Comparison of ENCODE assay signal across 8 cellular contexts in the genomic region with DNA sequence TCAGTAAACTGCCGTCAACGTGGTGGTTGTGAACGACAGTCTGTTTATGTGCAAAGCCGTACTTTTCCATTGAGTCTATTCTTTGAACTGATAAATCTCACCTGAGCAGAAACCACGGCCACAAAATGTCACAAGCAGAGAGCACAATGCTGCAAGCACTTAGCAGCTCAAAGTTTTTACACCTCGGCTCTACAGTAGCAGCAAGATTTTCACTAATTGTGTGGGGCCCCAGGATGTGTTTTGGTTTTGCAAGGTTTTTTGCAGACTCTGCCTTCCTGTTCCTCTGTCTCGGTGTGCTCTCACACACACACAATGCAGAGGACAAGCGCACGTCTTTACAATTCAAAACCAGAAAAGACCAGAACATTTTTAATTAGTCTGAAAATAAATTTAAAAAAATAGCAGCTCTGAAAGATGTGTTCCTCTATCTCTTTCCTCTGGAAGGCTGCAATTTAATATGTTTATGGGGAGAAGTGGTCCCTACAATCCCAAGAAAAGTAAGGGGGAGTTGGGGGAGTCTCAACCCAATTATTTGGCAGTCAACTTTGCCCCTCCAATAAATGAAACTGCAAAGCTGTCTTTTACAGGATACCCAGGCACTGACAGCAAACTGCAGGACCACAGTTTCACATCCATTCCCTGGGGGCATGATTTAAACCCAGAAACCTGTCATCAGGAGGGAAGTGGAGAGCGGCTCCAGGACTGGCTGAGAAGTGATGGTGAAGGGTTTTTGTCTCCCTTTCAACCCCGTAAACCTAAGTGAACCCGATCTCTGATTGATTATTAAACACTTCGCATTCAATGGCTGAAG.
DNase-seq lines count a peak whose midpoint lies in the region; ATAC-seq, FAIRE-seq and TF ChIP-seq lines count a peak whose summit lies in the region.

No MANE protein-coding gene starts in this region.

- H2AFZ ChIP-seq in Karpas-422 (ENCODE audit: low read length): 0 out of 2 replicates have a peak overlapping the region, but pooled peaks have one; percentile 0

- H3K9ac ChIP-seq in Karpas-422 (ENCODE audit: low read length): peak overlapping the region; percentile 73
- no peak overlapping the region for H3K9ac ChIP-seq in kidney (ENCODE audit: low read length in 2 of 2)

- POLR2A ChIA-PET in Caco-2 (lab: Charles Lee): no interaction called here

- peaks cover 2% of the 10 kb centered on the region for H3K27me3 Mint-ChIP-seq in activated T-helper 1 cell treated with anti-CD3 and anti-CD28 coated beads, Interleukin-12 subunit alpha, Interleukin-12 subunit beta, Interleukin-2, Interleukin-4 antibody, amounts not matched to agents 30 ng/mL and 10 ng/mL and 1 ng/mL, durations not matched to agents 14 hours and 24 hours and 36 hours (ENCODE audit: insufficient read depth)
- H3K27me3 Mint-ChIP-seq in Caco-2 (ENCODE audit: insufficient read depth, unreplicated experiment): peaks cover 24% of the 10 kb centered on the region

- H3K9me3 ChIP-seq in Karpas-422 (ENCODE audit: low read length) (no peaks in the 10 kb centered on the region), pancreas (no peaks in the 10 kb centered on the region), Caco-2 (no peaks in the 10 kb centered on the region), kidney (ENCODE audit: control insufficient read depth in 1 of 2, low read length in 2 of 2) (no peaks in the 10 kb centered on the region)

- CTCF ChIA-PET in Caco-2 (lab: Charles Lee): no interaction called here

- peak overlapping the region; percentile 59 for H3K4me3 ChIP-seq in Karpas-422 (ENCODE audit: low read length)
- H3K4me3 ChIP-seq in pancreas: no peak overlapping the region
- H3K4me3 ChIP-seq in Caco-2 (ENCODE audit: low read depth, low read length): no peak overlapping the region
- H3K4me3 ChIP-seq in kidney (ENCODE audit: low read length in 2 of 2): no peak overlapping the region

- TF ChIP-seq CTCF in pancreas (IDR thresholded peaks at IDR 0.05) (no peak), Caco-2 (IDR thresholded peaks at IDR 0.05; ENCODE audit: insufficient read depth in 1 of 2, low read depth in 1 of 2, low read length in 1 of 2, severe bottlenecking in 1 of 2, unreplicated experiment in 1 of 2) (no peak), kidney (IDR thresholded peaks at IDR 0.05; ENCODE audit: borderline replicate concordance, extremely low read depth, insufficient read depth) (no peak)

- intact Hi-C loops in activated T-helper 1 cell treated with anti-CD3 and anti-CD28 coated beads, Interleukin-12 subunit alpha, Interleukin-12 subunit beta, Interleukin-2, Interleukin-4 antibody, amounts not matched to agents 30 ng/mL and 10 ng/mL and 1 ng/mL, durations not matched to agents 14 hours and 24 hours and 36 hours (cut with micrococcal nuclease): loop anchor here (1.0 to 10.0 kb wide), 6 partner anchors 12 to 558 kb away; no protein-coding TSS in a partner anchor
- intact Hi-C loops in pancreas (cut with DNase I) (no loop called here), Caco-2 (cut with micrococcal nuclease; ENCODE audit: unreplicated experiment) (no loop called here), kidney (cut with DNase I) (no loop called here)

- H3K4me1 ChIP-seq in Karpas-422 (ENCODE audit: low read length) (peaks cover 99% of the 10 kb centered on the region), pancreas (peaks cover 0 to 7% (median 0%) of the 10 kb centered on the region in 3 donors), Caco-2 (no peaks in the 10 kb centered on the region), kidney (ENCODE audit: control insufficient read depth in 1 of 2, insufficient read depth in 1 of 2, low read depth in 1 of 2, low read length in 2 of 2) (peaks cover 0 to 4% of the 10 kb centered on the region in 2 donors)

- H3K27ac ChIP-seq in Karpas-422 (ENCODE audit: low read length) (peak overlapping the region; percentile 99), pancreas (no peak overlapping the region), kidney (ENCODE audit: low read depth in 2 of 2, low read length in 2 of 2) (no peak overlapping the region)

- FAIRE-seq in pancreas (lab: Jason Lieb, UNC) (no peak), kidney (lab: Jason Lieb, UNC) (no peak)

- H3K9me3 Mint-ChIP-seq in activated T-helper 1 cell treated with anti-CD3 and anti-CD28 coated beads, Interleukin-12 subunit alpha, Interleukin-12 subunit beta, Interleukin-2, Interleukin-4 antibody, amounts not matched to agents 30 ng/mL and 10 ng/mL and 1 ng/mL, durations not matched to agents 14 hours and 24 hours and 36 hours: peaks cover 16% of the 10 kb centered on the region
- no peaks in the 10 kb centered on the region for H3K9me3 Mint-ChIP-seq in Caco-2 (ENCODE audit: unreplicated experiment)

- peak overlapping the region; percentile 93 for H3K27ac Mint-ChIP-seq in activated T-helper 1 cell treated with anti-CD3 and anti-CD28 coated beads, Interleukin-12 subunit alpha, Interleukin-12 subunit beta, Interleukin-2, Interleukin-4 antibody, amounts not matched to agents 30 ng/mL and 10 ng/mL and 1 ng/mL, durations not matched to agents 14 hours and 24 hours and 36 hours
- H3K27ac Mint-ChIP-seq in Caco-2 (ENCODE audit: unreplicated experiment): no peak overlapping the region

- no peaks in the 10 kb centered on the region for H3K36me3 ChIP-seq in Karpas-422 (ENCODE audit: insufficient read depth, low read length)
- H3K36me3 ChIP-seq in pancreas: no peaks in the 10 kb centered on the region
- no peaks in the 10 kb centered on the region for H3K36me3 ChIP-seq in Caco-2 (ENCODE audit: control insufficient read depth, insufficient read depth, low read length)
- no peaks in the 10 kb centered on the region for H3K36me3 ChIP-seq in kidney (ENCODE audit: control insufficient read depth in 1 of 2, insufficient read depth in 2 of 2, low read length in 2 of 2)

- no peaks in the 10 kb centered on the region for H4K20me1 ChIP-seq in Karpas-422 (ENCODE audit: insufficient read depth, low read depth, low read length)

- H3K27me3 ChIP-seq in Karpas-422 (ENCODE audit: low read length) (no peaks in the 10 kb centered on the region), pancreas (no peaks in the 10 kb centered on the region), Caco-2 (replicated peaks; ENCODE audit: control insufficient read depth, insufficient read depth, low read length) (peaks cover 2% of the 10 kb centered on the region; the same call in 1 of the 2 replicates)

- peaks cover 12% of the 10 kb centered on the region for H3K36me3 Mint-ChIP-seq in activated T-helper 1 cell treated with anti-CD3 and anti-CD28 coated beads, Interleukin-12 subunit alpha, Interleukin-12 subunit beta, Interleukin-2, Interleukin-4 antibody, amounts not matched to agents 30 ng/mL and 10 ng/mL and 1 ng/mL, durations not matched to agents 14 hours and 24 hours and 36 hours (ENCODE audit: low read depth)
- H3K36me3 Mint-ChIP-seq in Caco-2 (ENCODE audit: insufficient read depth, unreplicated experiment): no peaks in the 10 kb centered on the region

- H3K4me2 ChIP-seq in Karpas-422 (ENCODE audit: low read depth, low read length, poor library complexity, severe bottlenecking): peak overlapping the region; percentile 77

- DNase-seq in GF-D8 (lab: John Stamatoyannopoulos, UW): peak; percentile 63
- DNase-seq in Karpas-422: peak; percentile 95
- DNase-seq in activated T-helper 1 cell treated with anti-CD3 and anti-CD28 coated beads, Interleukin-12 subunit alpha, Interleukin-12 subunit beta, Interleukin-2, Interleukin-4 antibody, amounts not matched to agents 30 ng/mL and 10 ng/mL and 1 ng/mL, durations not matched to agents 14 hours and 24 hours and 36 hours (ENCODE audit: low spot score): peak; percentile 72
- DNase-seq in pancreas: no peak
- no peak for DNase-seq in Caco-2
- no peak for DNase-seq in OCI-M2 (lab: John Stamatoyannopoulos, UW; ENCODE audit: unreplicated experiment)
- no peak for DNase-seq in kidney

- H3K4me1 Mint-ChIP-seq in activated T-helper 1 cell treated with anti-CD3 and anti-CD28 coated beads, Interleukin-12 subunit alpha, Interleukin-12 subunit beta, Interleukin-2, Interleukin-4 antibody, amounts not matched to agents 30 ng/mL and 10 ng/mL and 1 ng/mL, durations not matched to agents 14 hours and 24 hours and 36 hours (ENCODE audit: low read depth): peaks cover 88% of the 10 kb centered on the region
- no peaks in the 10 kb centered on the region for H3K4me1 Mint-ChIP-seq in Caco-2 (ENCODE audit: low read depth, unreplicated experiment)

- H3K4me3 Mint-ChIP-seq in activated T-helper 1 cell treated with anti-CD3 and anti-CD28 coated beads, Interleukin-12 subunit alpha, Interleukin-12 subunit beta, Interleukin-2, Interleukin-4 antibody, amounts not matched to agents 30 ng/mL and 10 ng/mL and 1 ng/mL, durations not matched to agents 14 hours and 24 hours and 36 hours: peak overlapping the region; percentile 51
- no peak overlapping the region for H3K4me3 Mint-ChIP-seq in Caco-2 (ENCODE audit: unreplicated experiment)

- no TSS peak for BruUV-seq in Caco-2 (replicated peaks; lab: Mats Ljungman, UMichigan)

- peak; percentile 81 for ATAC-seq in GM21515 (IDR thresholded peaks at IDR 0.05; ENCODE audit: unreplicated experiment)
- peak in 3 of 4 donors; percentile 28 to 56 (median 49) for ATAC-seq in pancreas

- no peaks in the 10 kb centered on the region for H3K9me2 ChIP-seq in Karpas-422 (replicated peaks; ENCODE audit: insufficient read depth, low read length)

- WGBS in pancreas, 2 donors: 43 to 47% methylated on average over 13 of the region's 13 CpGs

- H3K79me2 ChIP-seq in Karpas-422 (ENCODE audit: low read length): no peaks in the 10 kb centered on the region

Comparison
In these comparisons a context has a peak if more than half of its experiments do, and no peak if none do; other contexts are left out.
1. DNase-seq: peak in GF-D8 (single experiment), Karpas-422 (single experiment) and activated T-helper 1 cell treated with anti-CD3 and anti-CD28 coated beads, Interleukin-12 subunit alpha, Interleukin-12 subunit beta, Interleukin-2, Interleukin-4 antibody, amounts not matched to agents 30 ng/mL and 10 ng/mL and 1 ng/mL, durations not matched to agents 14 hours and 24 hours and 36 hours (single experiment); none in pancreas (0 of 6), Caco-2 (0 of 2), OCI-M2 (single experiment) and kidney (single experiment).